ENCODE assay signal across 15 cellular contexts in genomic region chr14:49636866-49637265, GRCh38. TPM values are rescaled to one million over a fixed set of nuclear protein-coding genes. Genes with fewer than 3 reads are reported as not detected.
DNase-seq lines count a peak whose midpoint lies in the region; ATAC-seq and TF ChIP-seq lines count a peak whose summit lies in the region.
"Had no signal": no experiment of that assay in that cellular context is flagged by ENCODE, and none has a peak within 500 bp of the region (broad histone marks: within the 10 kb centered on the region; RNA-seq: fewer than 3 reads in every experiment).

No MANE protein-coding gene starts in this region.

- intact Hi-C loops in Calu3 (cut with micrococcal nuclease; ENCODE audit: unreplicated experiment): no loop called here
- intact Hi-C loops in adrenal gland (cut with DNase I): loop anchor here (5.0 to 10.0 kb wide), 2 partner anchors 128 to 130 kb away; partner anchors contain the start of gene KLHDC2 (in 2 of the 2)
- intact Hi-C loops in upper lobe of right lung (cut with DNase I): no loop called here

- H3K9me3 ChIP-seq in BLaER1 (no peaks in the 10 kb centered on the region), adrenal gland (replicated peaks in 1 of 3) (no peaks in the 10 kb centered on the region), upper lobe of right lung (no peaks in the 10 kb centered on the region)
- H3K9me3 ChIP-seq: gastroesophageal sphincter, SJSA1, thoracic aorta had no signal

- H3K4me2 ChIP-seq in BLaER1: peak overlapping the region; percentile 86; the same call in 1 of the 2 replicates

- DNase-seq in Calu3 (no peak), immature natural killer cell (no peak), adrenal gland (no peak), NCI-H1048 (lab: John Stamatoyannopoulos, UW) (no peak), upper lobe of right lung (no peak), NCI-H2227 treated with DMSO at 0.1 percent for 48 hours (lab: John Stamatoyannopoulos, UW) (no peak)
- no peak for DNase-seq in activated CD8-positive, alpha-beta T cell treated with anti-CD3 and anti-CD28 coated beads, Interleukin-2, amount 10 ng/mL, durations not matched to agents 7 days and 5 days
- DNase-seq: activated CD4-positive, alpha-beta T cell treated with anti-CD3 and anti-CD28 coated beads for 1 hour; kidney glomerular epithelial cell; NCI-H187; NCI-H82 had no signal

- H3K27me3 ChIP-seq in BLaER1 (no peaks in the 10 kb centered on the region), adrenal gland (no peaks in the 10 kb centered on the region), upper lobe of right lung (no peaks in the 10 kb centered on the region)
- H3K27me3 ChIP-seq: gastroesophageal sphincter, SJSA1 had no signal

- no peak overlapping the region for H3K4me3 ChIP-seq in BLaER1
- no peak overlapping the region for H3K4me3 ChIP-seq in adrenal gland
- no peak overlapping the region for H3K4me3 ChIP-seq in upper lobe of right lung
- H3K4me3 ChIP-seq: gastroesophageal sphincter, SJSA1, thoracic aorta had no signal

- H3K36me3 Mint-ChIP-seq in Calu3 (ENCODE audit: insufficient read depth, unreplicated experiment) (peaks cover 77% of the 10 kb centered on the region), immature natural killer cell (peaks cover 5 to 9% (median 6%) of the 10 kb centered on the region in 3 donors)
- peaks cover 46% of the 10 kb centered on the region for H3K36me3 Mint-ChIP-seq in activated CD8-positive, alpha-beta T cell treated with anti-CD3 and anti-CD28 coated beads, Interleukin-2, amount 10 ng/mL, durations not matched to agents 7 days and 5 days (ENCODE audit: low read depth)

- H3K27ac Mint-ChIP-seq in Calu3 (ENCODE audit: unreplicated experiment) (peak overlapping the region; percentile 100), immature natural killer cell (peak overlapping the region; percentile 82 to 99 (median 90))
- peak overlapping the region; percentile 4 for H3K27ac Mint-ChIP-seq in activated CD8-positive, alpha-beta T cell treated with anti-CD3 and anti-CD28 coated beads, Interleukin-2, amount 10 ng/mL, durations not matched to agents 7 days and 5 days

- H3K27ac ChIP-seq in BLaER1: no peak overlapping the region
- no peak overlapping the region for H3K27ac ChIP-seq in adrenal gland
- H3K27ac ChIP-seq in upper lobe of right lung: no peak overlapping the region
- H3K27ac ChIP-seq: SJSA1 had no signal

- TF ChIP-seq CTCF in Calu3 (IDR thresholded peaks at IDR 0.05; ENCODE audit: unreplicated experiment) (no peak), adrenal gland (IDR thresholded peaks at IDR 0.05) (no peak), upper lobe of right lung (IDR thresholded peaks at IDR 0.05) (no peak)

- peak overlapping the region; percentile 97 for H3K4me3 Mint-ChIP-seq in Calu3 (ENCODE audit: low read depth, unreplicated experiment)
- peak overlapping the region; percentile 3 for H3K4me3 Mint-ChIP-seq in activated CD8-positive, alpha-beta T cell treated with anti-CD3 and anti-CD28 coated beads, Interleukin-2, amount 10 ng/mL, durations not matched to agents 7 days and 5 days
- peak overlapping the region; percentile 27 to 70 (median 56) for H3K4me3 Mint-ChIP-seq in immature natural killer cell

- H3K9me3 Mint-ChIP-seq in Calu3 (ENCODE audit: low read depth, unreplicated experiment): no peaks in the 10 kb centered on the region
- no peaks in the 10 kb centered on the region for H3K9me3 Mint-ChIP-seq in activated CD8-positive, alpha-beta T cell treated with anti-CD3 and anti-CD28 coated beads, Interleukin-2, amount 10 ng/mL, durations not matched to agents 7 days and 5 days (ENCODE audit: insufficient read depth)
- H3K9me3 Mint-ChIP-seq in immature natural killer cell: peaks cover 0 to 2% (median 0%) of the 10 kb centered on the region in 6 donors

- POLR2A ChIA-PET in activated CD8-positive, alpha-beta T cell treated with anti-CD3 and anti-CD28 coated beads, Interleukin-2, amount 10 ng/mL, durations not matched to agents 7 days and 5 days (lab: Charles Lee): no interaction called here

- H3K36me3 ChIP-seq in BLaER1: peaks cover 48% of the 10 kb centered on the region
- peaks cover 0 to 5% of the 10 kb centered on the region in 2 donors for H3K36me3 ChIP-seq in adrenal gland (replicated peaks in 1 of 2)
- peaks cover 5% of the 10 kb centered on the region for H3K36me3 ChIP-seq in upper lobe of right lung

- no peak for TF ChIP-seq POLR2A in adrenal gland (IDR thresholded peaks at IDR 0.05)

- H3K4me1 Mint-ChIP-seq in Calu3 (ENCODE audit: low read depth, unreplicated experiment) (peaks cover 23% of the 10 kb centered on the region), immature natural killer cell (peaks cover 52 to 82% of the 10 kb centered on the region in 2 donors)
- peaks cover 44% of the 10 kb centered on the region for H3K4me1 Mint-ChIP-seq in activated CD8-positive, alpha-beta T cell treated with anti-CD3 and anti-CD28 coated beads, Interleukin-2, amount 10 ng/mL, durations not matched to agents 7 days and 5 days (ENCODE audit: low read depth)

- no peak overlapping the region for H3K9ac ChIP-seq in BLaER1

- no TSS peak for BruUV-seq in Calu3 (replicated peaks; lab: Mats Ljungman, UMichigan)

- no peak for ATAC-seq in activated CD8-positive, alpha-beta T cell treated with anti-CD3 and anti-CD28 coated beads, Interleukin-2, amount 10 ng/mL, durations not matched to agents 7 days and 5 days
- ATAC-seq in upper lobe of right lung: no peak
- ATAC-seq: gastroesophageal sphincter had no signal

- 89 to 100% (median 94%) methylated on average over 1 of the region's 1 CpG for WGBS in adrenal gland, 4 donors

- H3K27me3 Mint-ChIP-seq in Calu3 (ENCODE audit: unreplicated experiment) (no peaks in the 10 kb centered on the region), immature natural killer cell (ENCODE audit: low read depth in 3 of 3) (peaks cover 9 to 17% (median 15%) of the 10 kb centered on the region in 3 donors)
- H3K27me3 Mint-ChIP-seq in activated CD8-positive, alpha-beta T cell treated with anti-CD3 and anti-CD28 coated beads, Interleukin-2, amount 10 ng/mL, durations not matched to agents 7 days and 5 days (ENCODE audit: low read depth): no peaks in the 10 kb centered on the region

- CTCF ChIA-PET in Calu3 (lab: Charles Lee): no interaction called here
- CTCF ChIA-PET in activated CD8-positive, alpha-beta T cell treated with anti-CD3 and anti-CD28 coated beads, Interleukin-2, amount 10 ng/mL, durations not matched to agents 7 days and 5 days (lab: Charles Lee): interaction anchor here (1.0 kb wide), 1 partner anchor 216 kb away, joined by 3 read pairs; the partner anchor contains the start of gene NEMF

- peaks cover 79% of the 10 kb centered on the region for H4K20me1 ChIP-seq in BLaER1

- peaks cover 42% of the 10 kb centered on the region for H3K4me1 ChIP-seq in BLaER1
- H3K4me1 ChIP-seq in adrenal gland (replicated peaks in 1 of 2): peaks cover 32 to 37% of the 10 kb centered on the region in 2 donors
- H3K4me1 ChIP-seq in upper lobe of right lung: peaks cover 30% of the 10 kb centered on the region

RNA-seq across cellular contexts. Expression of gene DNAAF2, which starts 1.8 kb away (rescaled TPM):
- total RNA-seq in Calu3 (2022) (11.3 and 13.2 TPM in 2 replicates), adrenal gland (10 to 100 TPM in 3 of 8 donors, 1 to 10 TPM in 5; 6.9 to 11.7 (median 9.4) TPM), upper lobe of right lung (5.6 TPM)
- 10 to 100 TPM in 1 of 2 experiments, 1 to 10 TPM in 1; 9.3 to 10.2 TPM for total RNA-seq in activated CD8-positive, alpha-beta T cell treated with anti-CD3 and anti-CD28 coated beads, Interleukin-2, amount 10 ng/mL, durations not matched to agents 7 days and 5 days
- polyA plus RNA-seq in immature natural killer cell (10 to 100 TPM; 13.3 to 17.2 (median 15.4) TPM), adrenal gland (1 to 10 TPM; 4.2 to 5.4 (median 4.2) TPM)

RNA-seq across cellular contexts. Expression of gene MGAT2, which starts 16.3 kb away (rescaled TPM):
- total RNA-seq in Calu3 (2022): 39.3 and 45.8 TPM in 2 replicates
- 10 to 100 TPM; 55.1 to 57.4 TPM for total RNA-seq in activated CD8-positive, alpha-beta T cell treated with anti-CD3 and anti-CD28 coated beads, Interleukin-2, amount 10 ng/mL, durations not matched to agents 7 days and 5 days
- 10 to 100 TPM; 32.0 to 50.0 (median 37.8) TPM for polyA plus RNA-seq in immature natural killer cell
- 10 to 100 TPM; 35.8 to 87.8 (median 48.7) TPM for total RNA-seq in adrenal gland
- polyA plus RNA-seq in adrenal gland: 10 to 100 TPM; 10.3 to 76.1 (median 15.2) TPM
- 27.1 TPM for total RNA-seq in upper lobe of right lung

RNA-seq across cellular contexts. Expression of gene RPL36AL, which starts 16.4 kb away (rescaled TPM):
- total RNA-seq in Calu3 (2022): 159 and 161 TPM in 2 replicates
- 100 to 1,000 TPM; 229 to 241 TPM for total RNA-seq in activated CD8-positive, alpha-beta T cell treated with anti-CD3 and anti-CD28 coated beads, Interleukin-2, amount 10 ng/mL, durations not matched to agents 7 days and 5 days
- 100 to 1,000 TPM; 610 to 699 (median 654) TPM for polyA plus RNA-seq in immature natural killer cell
- total RNA-seq in adrenal gland: 100 to 1,000 TPM; 191 to 362 (median 258) TPM
- 100 to 1,000 TPM; 248 to 705 (median 567) TPM for polyA plus RNA-seq in adrenal gland
- total RNA-seq in upper lobe of right lung: 157 TPM

RNA-seq across cellular contexts. Expression of gene LRR1, which starts 38.1 kb away (rescaled TPM):
- total RNA-seq in Calu3 (2022) (27.3 and 30.5 TPM in 2 replicates), adrenal gland (10 to 100 TPM in 4 of 8 donors, 1 to 10 TPM in 4; 7.4 to 20.9 (median 10.1) TPM), upper lobe of right lung (6.0 TPM)
- 10 to 100 TPM; 63.1 to 65.0 TPM for total RNA-seq in activated CD8-positive, alpha-beta T cell treated with anti-CD3 and anti-CD28 coated beads, Interleukin-2, amount 10 ng/mL, durations not matched to agents 7 days and 5 days
- polyA plus RNA-seq in immature natural killer cell (10 to 100 TPM; 10.6 to 14.4 (median 12.5) TPM), adrenal gland (10 to 100 TPM in 1 of 3 donors, 1 to 10 TPM in 2; 4.7 to 10.3 (median 5.7) TPM)

RNA-seq across cellular contexts. Expression of gene RPS29, which starts 50.7 kb away (rescaled TPM):
- total RNA-seq in Calu3 (2022) (948 and 1,051 TPM in 2 replicates), adrenal gland (1,000 to 10,000 TPM; 1,022 to 6,627 (median 1,416) TPM), upper lobe of right lung (1,185 TPM)
- 1,000 to 10,000 TPM; 1,224 to 1,602 TPM for total RNA-seq in activated CD8-positive, alpha-beta T cell treated with anti-CD3 and anti-CD28 coated beads, Interleukin-2, amount 10 ng/mL, durations not matched to agents 7 days and 5 days
- polyA plus RNA-seq in immature natural killer cell (1,000 to 10,000 TPM; 2,323 to 7,295 (median 3,604) TPM), adrenal gland (1,000 to 10,000 TPM in 2 of 3 donors, 100 to 1,000 TPM in 1; 922 to 1,466 (median 1,304) TPM)

Comparison
In these comparisons a context has a peak if more than half of its experiments do, and no peak if none do; other contexts are left out.
1. H3K27ac Mint-ChIP-seq: peak in every context shown above with its lines; median percentile 100 in Calu3; 90 in immature natural killer cell; 4 in activated CD8-positive, alpha-beta T cell treated with anti-CD3 and anti-CD28 coated beads, Interleukin-2, amount 10 ng/mL, durations not matched to agents 7 days and 5 days.
2. H3K4me3 Mint-ChIP-seq: peak in every context shown above with its lines; median percentile 97 in Calu3; 56 in immature natural killer cell; 3 in activated CD8-positive, alpha-beta T cell treated with anti-CD3 and anti-CD28 coated beads, Interleukin-2, amount 10 ng/mL, durations not matched to agents 7 days and 5 days.
3. intact Hi-C loops: an anchor here in adrenal gland (5.0 to 10.0 kb wide); none called in Calu3 and upper lobe of right lung.